In genomic region chr10:72308320-72308987, GRCh38 we compare ENCODE assay signal across 1 cellular context.
TF ChIP-seq lines count a peak whose summit lies in the region.

No MANE protein-coding gene starts in this region.

TF ChIP-seq in K562, 482 proteins besides CTCF, POLR2A, EP300 and RAD21 (continued from another document):
- TF ChIP-seq, protein P1, sequence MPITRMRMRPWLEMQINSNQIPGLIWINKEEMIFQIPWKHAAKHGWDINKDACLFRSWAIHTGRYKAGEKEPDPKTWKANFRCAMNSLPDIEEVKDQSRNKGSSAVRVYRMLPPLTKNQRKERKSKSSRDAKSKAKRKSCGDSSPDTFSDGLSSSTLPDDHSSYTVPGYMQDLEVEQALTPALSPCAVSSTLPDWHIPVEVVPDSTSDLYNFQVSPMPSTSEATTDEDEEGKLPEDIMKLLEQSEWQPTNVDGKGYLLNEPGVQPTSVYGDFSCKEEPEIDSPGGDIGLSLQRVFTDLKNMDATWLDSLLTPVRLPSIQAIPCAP (CRISPR knock-in tag; IDR thresholded peaks at IDR 0.05; ENCODE audit: borderline replicate concordance) = no peak
- peak; percentile 83 for TF ChIP-seq NFRKB (IDR thresholded peaks at IDR 0.05; ENCODE audit: low read depth)
- TF ChIP-seq YBX1 (IDR thresholded peaks at IDR 0.05) = no peak
- TF ChIP-seq, protein P2, sequence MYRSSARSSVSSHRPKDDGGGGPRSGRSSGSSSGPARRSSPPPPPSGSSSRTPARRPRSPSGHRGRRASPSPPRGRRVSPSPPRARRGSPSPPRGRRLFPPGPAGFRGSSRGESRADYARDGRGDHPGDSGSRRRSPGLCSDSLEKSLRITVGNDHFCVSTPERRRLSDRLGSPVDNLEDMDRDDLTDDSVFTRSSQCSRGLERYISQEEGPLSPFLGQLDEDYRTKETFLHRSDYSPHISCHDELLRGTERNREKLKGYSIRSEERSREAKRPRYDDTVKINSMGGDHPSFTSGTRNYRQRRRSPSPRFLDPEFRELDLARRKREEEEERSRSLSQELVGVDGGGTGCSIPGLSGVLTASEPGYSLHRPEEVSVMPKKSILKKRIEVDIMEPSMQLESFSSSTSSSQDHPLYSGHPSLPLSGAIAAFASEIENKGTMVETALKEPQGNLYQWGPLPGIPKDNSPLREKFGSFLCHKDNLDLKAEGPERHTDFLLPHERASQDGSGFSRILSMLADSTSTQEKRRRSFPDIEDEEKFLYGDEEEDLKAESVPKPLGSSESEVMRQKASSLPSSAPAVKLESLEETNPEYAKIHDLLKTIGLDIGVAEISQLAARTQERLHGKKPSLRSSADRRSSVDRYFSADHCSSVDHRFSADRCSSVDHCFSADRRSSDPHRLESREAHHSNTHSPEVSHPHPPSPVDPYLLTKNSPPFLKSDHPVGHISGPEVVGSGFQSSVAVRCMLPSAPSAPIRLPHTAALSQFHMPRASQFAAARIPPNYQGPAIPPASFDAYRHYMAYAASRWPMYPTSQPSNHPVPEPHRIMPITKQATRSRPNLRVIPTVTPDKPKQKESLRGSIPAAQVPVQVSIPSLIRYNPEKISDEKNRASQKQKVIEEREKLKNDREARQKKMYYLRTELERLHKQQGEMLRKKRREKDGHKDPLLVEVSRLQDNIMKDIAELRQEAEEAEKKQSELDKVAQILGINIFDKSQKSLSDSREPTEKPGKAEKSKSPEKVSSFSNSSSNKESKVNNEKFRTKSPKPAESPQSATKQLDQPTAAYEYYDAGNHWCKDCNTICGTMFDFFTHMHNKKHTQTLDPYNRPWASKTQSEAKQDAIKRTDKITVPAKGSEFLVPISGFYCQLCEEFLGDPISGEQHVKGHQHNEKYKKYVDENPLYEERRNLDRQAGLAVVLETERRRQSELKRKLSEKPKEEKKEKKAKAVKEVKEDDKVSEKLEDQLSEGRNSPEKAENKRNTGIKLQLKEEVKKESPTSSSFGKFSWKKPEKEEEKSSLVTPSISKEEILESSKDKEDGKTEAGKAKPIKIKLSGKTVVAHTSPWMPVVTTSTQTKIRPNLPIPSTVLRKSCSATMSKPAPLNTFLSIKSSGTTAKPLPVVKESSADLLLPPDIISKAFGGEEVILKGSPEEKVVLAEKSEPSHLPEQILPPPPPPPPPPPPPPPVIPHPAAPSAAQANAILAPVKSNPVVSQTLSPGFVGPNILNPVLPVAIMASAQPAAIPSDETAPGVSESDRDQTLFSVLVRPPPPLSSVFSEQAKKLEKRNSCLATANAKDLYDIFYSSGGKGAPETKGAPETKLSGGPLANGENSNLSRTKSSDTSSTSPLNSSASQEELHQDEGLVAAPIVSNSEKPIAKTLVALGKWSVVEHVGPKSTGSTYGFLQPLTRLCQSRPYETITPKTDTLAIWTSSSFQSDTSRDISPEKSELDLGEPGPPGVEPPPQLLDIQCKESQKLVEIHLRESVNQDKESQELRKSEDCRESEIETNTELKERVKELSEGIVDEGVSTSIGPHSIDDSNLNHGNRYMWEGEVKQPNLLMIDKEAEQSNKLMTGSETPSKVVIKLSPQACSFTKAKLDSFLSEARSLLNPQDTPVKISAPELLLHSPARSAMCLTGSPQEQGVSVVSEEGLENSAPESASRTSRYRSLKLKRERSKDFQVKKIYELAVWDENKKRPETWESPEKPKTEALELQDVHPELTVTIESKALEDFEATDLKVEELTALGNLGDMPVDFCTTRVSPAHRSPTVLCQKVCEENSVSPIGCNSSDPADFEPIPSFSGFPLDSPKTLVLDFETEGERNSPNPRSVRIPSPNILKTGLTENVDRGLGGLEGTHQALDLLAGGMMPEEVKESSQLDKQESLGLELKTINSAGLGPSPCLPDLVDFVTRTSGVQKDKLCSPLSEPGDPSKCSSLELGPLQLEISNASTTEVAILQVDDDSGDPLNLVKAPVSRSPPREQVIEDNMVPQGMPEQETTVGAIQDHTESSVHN (IDR thresholded peaks at IDR 0.05; ENCODE audit: borderline replicate concordance in 1 of 2, low read depth in 1 of 2) = no peak
- peak; percentile 42 for TF ChIP-seq TBP (optimal IDR thresholded peaks at IDR 0.05; ENCODE audit: low read depth, low read length)
- TF ChIP-seq SLC30A9 (CRISPR knock-in tag; IDR thresholded peaks at IDR 0.05) = no peak
- peak; percentile 70 for TF ChIP-seq GABPA (tag; conservative IDR thresholded peaks at IDR 0.05; ENCODE audit: low read depth)
